In the genomic region with DNA sequence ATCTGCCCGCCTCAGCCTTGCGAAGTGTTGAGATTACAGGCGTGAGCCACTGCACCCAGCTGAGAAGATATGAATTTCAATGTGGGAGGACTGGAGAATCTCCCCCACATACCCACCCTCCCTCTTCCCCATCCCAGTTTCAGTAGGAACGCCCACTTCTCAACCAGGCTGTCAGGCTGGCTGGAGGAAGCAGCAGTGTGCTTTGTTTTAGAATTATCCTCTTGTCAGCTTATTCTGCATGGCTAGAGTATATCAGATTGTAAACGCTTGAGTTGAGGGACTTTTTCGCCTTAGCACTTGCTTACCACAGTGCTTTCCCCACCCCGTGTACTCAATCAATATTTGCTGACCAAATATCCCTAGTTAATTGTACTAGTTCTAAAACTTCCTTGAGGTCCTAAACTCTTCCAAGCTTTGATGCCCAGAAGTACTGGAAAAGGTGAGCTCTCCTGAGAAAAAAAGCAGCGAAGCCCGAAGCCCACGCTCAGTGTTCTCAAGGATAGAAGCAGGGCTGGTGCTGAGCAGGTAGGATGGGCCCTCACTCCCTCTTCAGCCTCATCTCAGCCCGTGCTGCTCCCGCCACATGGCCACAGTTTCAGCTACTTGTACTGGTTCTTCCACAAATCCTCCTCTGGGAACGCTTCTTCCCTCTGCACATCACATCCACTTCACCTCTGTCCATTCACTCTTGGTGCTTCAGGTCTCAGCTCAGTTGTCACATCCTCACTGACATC, we compare ENCODE assay signal across 19 cellular contexts. TPM values are rescaled to one million over a fixed set of nuclear protein-coding genes. Genes with fewer than 3 reads are reported as not detected.
A peak's percentile ranks its signal among the peaks of the same experiment; 100 is the strongest.
DNase-seq lines count a peak whose midpoint lies in the region; ATAC-seq, FAIRE-seq and TF ChIP-seq lines count a peak whose summit lies in the region.
"Had no signal": no experiment of that assay in that cellular context is flagged by ENCODE, and none has a peak within 500 bp of the region (broad histone marks: within the 10 kb centered on the region; RNA-seq: fewer than 3 reads in every experiment).

No MANE protein-coding gene starts in this region.

- H3K4me1 ChIP-seq in HEK293 (ENCODE audit: control insufficient read depth, insufficient read depth, low read length) (no peaks in the 10 kb centered on the region; the same call in 1 of the 2 replicates), HepG2 (ENCODE audit: insufficient read depth, low read length) (peaks cover 17% of the 10 kb centered on the region), stomach (peaks cover 0 to 17% (median 11%) of the 10 kb centered on the region in 4 donors)
- H3K4me1 ChIP-seq in CD8-positive, alpha-beta memory T cell (ENCODE audit: insufficient read depth, low read length), result no peaks in the 10 kb centered on the region

- no peaks in the 10 kb centered on the region for H4K20me1 ChIP-seq in HepG2 (ENCODE audit: insufficient read depth, low read length)

- no peak for TF ChIP-seq RAD21 in HepG2 (CRISPR knock-in tag; IDR thresholded peaks at IDR 0.05)

- POLR2A ChIA-PET in HEK293 (lab: Yijun Ruan, JAX) (interaction anchor here (0.6 kb wide), 1 partner anchor 26 kb away, joined by 4 read pairs; no protein-coding TSS in a partner anchor), WTC11 (lab: Charles Lee) (interaction anchor here (0.5 to 0.8 kb wide), 2 partner anchors 93 to 108 kb away, joined by 3 read pairs; a partner anchor contains a TSS), HepG2 (lab: Yijun Ruan, JAX) (no interaction called here)
- POLR2A ChIA-PET in CD8-positive, alpha-beta memory T cell (lab: Charles Lee), result no interaction called here

- BruUV-seq in HepG2 (replicated peaks; lab: Mats Ljungman, UMichigan), result no TSS peak

- CTCF ChIA-PET in HEK293 (lab: Yijun Ruan, JAX) (interaction anchor here (0.6 kb wide), 1 partner anchor 612 kb away, joined by 3 read pairs; no protein-coding TSS in a partner anchor), WTC11 (lab: Charles Lee) (interaction anchor here (2.6 kb wide), 1 partner anchor 142 kb away, joined by 11 read pairs; no protein-coding TSS in a partner anchor), HepG2 (lab: Yijun Ruan, JAX; ENCODE audit: low intra/inter-chr PET ratio, low total read pairs) (no interaction called here)
- CTCF ChIA-PET in CD8-positive, alpha-beta memory T cell (lab: Charles Lee), result interaction anchor here (0.7 to 1.1 kb wide), 3 partner anchors 16 to 142 kb away, joined by 3 read pairs; no protein-coding TSS in a partner anchor

- H2AFZ ChIP-seq in HepG2 (ENCODE audit: low read length), result no peak overlapping the region

- no peak overlapping the region for H3K9ac ChIP-seq in HepG2 (ENCODE audit: insufficient read depth, low read depth, low read length)

- FAIRE-seq in HepG2 (lab: Jason Lieb, UNC), result no peak
- FAIRE-seq: GM18507, K562 had no signal

- H3K79me2 ChIP-seq in HepG2 (ENCODE audit: insufficient read depth, low read length), result no peaks in the 10 kb centered on the region

- TF ChIP-seq EP300 in HepG2 (IDR thresholded peaks at IDR 0.05; ENCODE audit: low read depth in 2 of 2, low read length in 2 of 2), result no peak
- TF ChIP-seq EP300 in HepG2 (CRISPR knock-in tag; IDR thresholded peaks at IDR 0.05; ENCODE audit: borderline replicate concordance), result no peak
- TF ChIP-seq EP300 in stomach (IDR thresholded peaks at IDR 0.05), result no peak

- peak; percentile 71 for ATAC-seq in WTC11
- ATAC-seq in HepG2, result peak; percentile 74
- ATAC-seq: K562, Panc1 had no signal

- H3K27ac ChIP-seq in HEK293 (ENCODE audit: extremely low read depth, low read depth, low read length) (no peak overlapping the region), HepG2 (ENCODE audit: extremely low read length, insufficient read depth, low read length) (no peak overlapping the region), stomach (peak overlapping the region in 4 of 5 donors; percentile 16 to 46 (median 40))
- H3K27ac ChIP-seq in CD8-positive, alpha-beta memory T cell (ENCODE audit: low read depth, low read length), result no peak overlapping the region
- H3K27ac ChIP-seq: HL-60 had no signal

- DNase-seq in WTC11 (ENCODE audit: low spot score) (no peak), HepG2 (ENCODE audit: low spot score) (no peak), stomach (no peak), GM13976 (ENCODE audit: low spot score) (no peak), HPDE6-E6E7 (ENCODE audit: extremely low spot score) (no peak)
- DNase-seq in CD8-positive, alpha-beta memory T cell, result no peak
- DNase-seq: CD4-positive, CD25-positive, alpha-beta regulatory T cell; DMS79; H7; NCI-H1436 treated with DMSO at 0.1 percent for 48 hours; NCI-H2081; NCI-H2227 treated with DMSO at 0.1 percent for 48 hours; NCI-H524 treated with DMSO at 0.1 percent for 48 hours; SW 1271 had no signal

- no peaks in the 10 kb centered on the region for H3K36me3 Mint-ChIP-seq in WTC11
- H3K36me3 Mint-ChIP-seq in CD8-positive, alpha-beta memory T cell, result no peaks in the 10 kb centered on the region
- H3K36me3 Mint-ChIP-seq: CD4-positive, CD25-positive, alpha-beta regulatory T cell had no signal

- H3K36me3 ChIP-seq in HEK293 (ENCODE audit: control insufficient read depth in 2 of 2, insufficient read depth in 1 of 2, low read length in 2 of 2) (no peaks in the 10 kb centered on the region), HepG2 (replicated peaks in 1 of 2; ENCODE audit: control insufficient read depth in 1 of 2, insufficient read depth in 2 of 2, low read length in 2 of 2) (no peaks in the 10 kb centered on the region), stomach (no peaks in the 10 kb centered on the region)
- H3K36me3 ChIP-seq in CD8-positive, alpha-beta memory T cell (ENCODE audit: insufficient read depth, low read length), result no peaks in the 10 kb centered on the region

- no peaks in the 10 kb centered on the region for H3K27me3 ChIP-seq in HepG2 (ENCODE audit: control insufficient read depth in 1 of 2, insufficient read depth in 2 of 2, low read length in 2 of 2)
- no peaks in the 10 kb centered on the region for H3K27me3 ChIP-seq in stomach
- H3K27me3 ChIP-seq in CD8-positive, alpha-beta memory T cell (ENCODE audit: insufficient read depth, low read length, poor library complexity, severe bottlenecking), result no peaks in the 10 kb centered on the region

- intact Hi-C loops in HepG2 (cut with micrococcal nuclease; ENCODE audit: unreplicated experiment), result no loop called here
- intact Hi-C loops in stomach (cut with DNase I; ENCODE audit: low total_unique reads), result no loop called here

- no peak overlapping the region for H3K27ac Mint-ChIP-seq in WTC11
- H3K27ac Mint-ChIP-seq in CD8-positive, alpha-beta memory T cell, result no peak overlapping the region
- H3K27ac Mint-ChIP-seq: CD4-positive, CD25-positive, alpha-beta regulatory T cell had no signal

- TF ChIP-seq POLR2A in HepG2 (IDR thresholded peaks at IDR 0.05; ENCODE audit: insufficient read depth in 1 of 2, low read depth in 2 of 2, low read length in 2 of 2) (no peak), stomach (IDR thresholded peaks at IDR 0.05) (no peak)

- TF ChIP-seq CTCF in HEK293 (tag by site-specific recombination; IDR thresholded peaks at IDR 0.05) (no peak), WTC11 (IDR thresholded peaks at IDR 0.05) (no peak), HepG2 (CRISPR knock-in tag; IDR thresholded peaks at IDR 0.05) (no peak), stomach (IDR thresholded peaks at IDR 0.05) (no peak), GM13976 (IDR thresholded peaks at IDR 0.05; ENCODE audit: borderline replicate concordance, control extremely low read depth, extremely low read depth, insufficient read depth, missing control alignments) (no peak)

- H3K4me3 Mint-ChIP-seq in WTC11, result no peak overlapping the region
- no peak overlapping the region for H3K4me3 Mint-ChIP-seq in CD8-positive, alpha-beta memory T cell
- H3K4me3 Mint-ChIP-seq: CD4-positive, CD25-positive, alpha-beta regulatory T cell had no signal

- H3K4me1 Mint-ChIP-seq in WTC11, result peaks cover 6% of the 10 kb centered on the region; the same call in 1 of the 2 replicates
- no peaks in the 10 kb centered on the region for H3K4me1 Mint-ChIP-seq in CD8-positive, alpha-beta memory T cell

- H3K4me3 ChIP-seq in HEK293 (ENCODE audit: low read depth, low read length) (no peak overlapping the region), HepG2 (replicated peaks in 1 of 3; ENCODE audit: insufficient read depth in 1 of 3, low read depth in 2 of 3, low read length in 3 of 3) (no peak overlapping the region), stomach (no peak overlapping the region)
- H3K4me3 ChIP-seq in CD8-positive, alpha-beta memory T cell (ENCODE audit: low read length), result no peak overlapping the region
- H3K4me3 ChIP-seq: K562 had no signal

- H3K9me3 ChIP-seq in HEK293 (ENCODE audit: control insufficient read depth, insufficient read depth, low read depth, low read length) (no peaks in the 10 kb centered on the region), HepG2 (ENCODE audit: low read length) (no peaks in the 10 kb centered on the region), stomach (no peaks in the 10 kb centered on the region)
- no peaks in the 10 kb centered on the region for H3K9me3 ChIP-seq in CD8-positive, alpha-beta memory T cell (ENCODE audit: low read length)

- in situ Hi-C loops in HepG2 (cut with HindIII; ENCODE audit: extremely low pct_ligation_motif_present, low pct_unique_long_range_greater_than_20kb) (no loop called here), GM13976 (cut with MboI; ENCODE audit: low sequenced_read_pairs, unreplicated experiment) (no loop called here)

- H3K4me2 ChIP-seq in HepG2 (ENCODE audit: low read depth, low read length), result peak overlapping the region; percentile 13; the same call in 1 of the 2 replicates

- H3K9me3 Mint-ChIP-seq in WTC11, result no peaks in the 10 kb centered on the region
- H3K9me3 Mint-ChIP-seq in CD8-positive, alpha-beta memory T cell, result no peaks in the 10 kb centered on the region
- H3K9me3 Mint-ChIP-seq: CD4-positive, CD25-positive, alpha-beta regulatory T cell had no signal

- 8% methylated on average over 13 of the region's 13 CpGs for WGBS in HepG2 (ENCODE audit: low lambda C conversion rate)
- 34 to 54% (median 45%) methylated on average over 13 of the region's 13 CpGs for WGBS in stomach, 5 donors

- peaks cover 30% of the 10 kb centered on the region for H3K27me3 Mint-ChIP-seq in WTC11 (ENCODE audit: low read depth)
- peaks cover 3% of the 10 kb centered on the region in 2 donors for H3K27me3 Mint-ChIP-seq in CD8-positive, alpha-beta memory T cell

RNA-seq across cellular contexts. Expression of a gene that starts 7.3 kb away (rescaled TPM):
- total RNA-seq in WTC11 (2021) (7.1 to 9.6 TPM (median 8.0 TPM) in 3 replicates), HepG2 (2016; rRNA removed; fragmentation: Illumina TruSeq; extraction: Trizol) (1.6 TPM in 2 replicates), stomach (100 to 1,000 TPM in 1 of 5 donors, 10 to 100 TPM in 4; 36.1 to 117 (median 51.9) TPM)
- total RNA-seq in HepG2 (2016; cell fraction: cytosol; rRNA removed; fragmentation: Illumina TruSeq; extraction: Trizol; ENCODE audit: low read depth), result 2.0 and 2.5 TPM in 2 replicates
- total RNA-seq in HepG2 (2016; cell fraction: insoluble cytoplasmic fraction; rRNA removed; fragmentation: Illumina TruSeq; extraction: Trizol), result 1.8 and 1.9 TPM in 2 replicates
- 1.4 TPM in 2 replicates for total RNA-seq in HepG2 (2016; cell fraction: membrane; rRNA removed; fragmentation: Illumina TruSeq; extraction: Trizol)
- total RNA-seq in HepG2 (2016; cell fraction: nucleus; rRNA removed; fragmentation: Illumina TruSeq; extraction: Trizol), result 3.0 and 3.3 TPM in 2 replicates
- polyA plus RNA-seq in HepG2 (2011; rRNA removed) (0.39 and 0.45 TPM in 2 replicates), stomach (10 to 100 TPM; 18.1 to 27.2 (median 22.0) TPM)
- 0.25 and 0.41 TPM in 2 replicates for polyA plus RNA-seq in HepG2 (2011; cell fraction: cytosol; rRNA removed)
- 0.45 and 0.52 TPM in 2 replicates for polyA plus RNA-seq in HepG2 (2011; cell fraction: nucleus; rRNA removed)
- 0.28 and 0.37 TPM in 2 replicates for polyA plus RNA-seq in HepG2 (2012)
- polyA plus RNA-seq in HepG2 (2016; cell fraction: cytosol; fragmentation: Illumina TruSeq; extraction: Trizol; ENCODE audit: low read depth), result 0.10 and 0.16 TPM in 2 replicates
- 1.3 and 1.4 TPM in 2 replicates for polyA plus RNA-seq in HepG2 (2016; cell fraction: insoluble cytoplasmic fraction; fragmentation: Illumina TruSeq; extraction: Trizol; ENCODE audit: low read depth)
- 0.26 and 0.31 TPM in 2 replicates for polyA plus RNA-seq in HepG2 (2016; cell fraction: membrane; fragmentation: Illumina TruSeq; extraction: Trizol; ENCODE audit: low read depth)
- 1.0 and 1.2 TPM in 2 replicates for polyA plus RNA-seq in HepG2 (2016; cell fraction: nucleus; fragmentation: Illumina TruSeq; extraction: Trizol; ENCODE audit: insufficient read depth, low read depth)
- polyA minus RNA-seq in HepG2 (2011; rRNA and poly(A)+ RNA removed; ENCODE audit: low replicate concordance), result 0.66 and 10.5 TPM in 2 replicates
- polyA minus RNA-seq in HepG2 (2011; cell fraction: cytosol; rRNA and poly(A)+ RNA removed), result 0.53 and 0.59 TPM in 2 replicates
- polyA minus RNA-seq in HepG2 (2011; cell fraction: nucleus; rRNA and poly(A)+ RNA removed), result 1.7 and 3.1 TPM in 2 replicates
- 1 to 10 TPM; 8.6 to 9.7 TPM for total RNA-seq in CD8-positive, alpha-beta memory T cell
- 14.0 TPM for polyA plus RNA-seq in CD8-positive, alpha-beta memory T cell

RNA-seq across cellular contexts. Expression of a gene that starts 40.7 kb away (rescaled TPM):
- 9.5 to 11.4 TPM (median 10.4 TPM) in 3 replicates for total RNA-seq in WTC11 (2021)
- total RNA-seq in HepG2 (2016; rRNA removed; fragmentation: Illumina TruSeq; extraction: Trizol), result 9.7 and 10.4 TPM in 2 replicates
- total RNA-seq in HepG2 (2016; cell fraction: cytosol; rRNA removed; fragmentation: Illumina TruSeq; extraction: Trizol; ENCODE audit: low read depth), result 3.1 and 3.6 TPM in 2 replicates
- total RNA-seq in HepG2 (2016; cell fraction: insoluble cytoplasmic fraction; rRNA removed; fragmentation: Illumina TruSeq; extraction: Trizol), result 9.9 and 11.2 TPM in 2 replicates
- total RNA-seq in HepG2 (2016; cell fraction: membrane; rRNA removed; fragmentation: Illumina TruSeq; extraction: Trizol), result 2.8 and 3.2 TPM in 2 replicates
- total RNA-seq in HepG2 (2016; cell fraction: nucleus; rRNA removed; fragmentation: Illumina TruSeq; extraction: Trizol), result 12.5 and 12.6 TPM in 2 replicates
- polyA plus RNA-seq in HepG2 (2011; rRNA removed), result 3.7 and 4.0 TPM in 2 replicates
- 1.2 and 2.5 TPM in 2 replicates for polyA plus RNA-seq in HepG2 (2011; cell fraction: cytosol; rRNA removed)
- polyA plus RNA-seq in HepG2 (2011; cell fraction: nucleus; rRNA removed), result 2.8 and 4.5 TPM in 2 replicates
- polyA plus RNA-seq in HepG2 (2012), result 3.5 and 4.1 TPM in 2 replicates
- polyA plus RNA-seq in HepG2 (2016; cell fraction: cytosol; fragmentation: Illumina TruSeq; extraction: Trizol; ENCODE audit: low read depth), result 0.33 and 0.40 TPM in 2 replicates
- 5.2 and 6.1 TPM in 2 replicates for polyA plus RNA-seq in HepG2 (2016; cell fraction: insoluble cytoplasmic fraction; fragmentation: Illumina TruSeq; extraction: Trizol; ENCODE audit: low read depth)
- polyA plus RNA-seq in HepG2 (2016; cell fraction: membrane; fragmentation: Illumina TruSeq; extraction: Trizol; ENCODE audit: low read depth), result 0.41 and 0.50 TPM in 2 replicates
- polyA plus RNA-seq in HepG2 (2016; cell fraction: nucleus; fragmentation: Illumina TruSeq; extraction: Trizol; ENCODE audit: insufficient read depth, low read depth), result 7.4 and 9.8 TPM in 2 replicates
- 2.7 and 5.3 TPM in 2 replicates for polyA minus RNA-seq in HepG2 (2011; rRNA and poly(A)+ RNA removed; ENCODE audit: low replicate concordance)
- 2.8 and 3.5 TPM in 2 replicates for polyA minus RNA-seq in HepG2 (2011; cell fraction: cytosol; rRNA and poly(A)+ RNA removed)
- 10.4 and 14.0 TPM in 2 replicates for polyA minus RNA-seq in HepG2 (2011; cell fraction: nucleus; rRNA and poly(A)+ RNA removed)
- total RNA-seq in stomach, result 10 to 100 TPM in 3 of 5 donors, 1 to 10 TPM in 2; 5.8 to 23.9 (median 15.9) TPM
- 1 to 10 TPM; 2.4 to 3.7 (median 2.4) TPM for polyA plus RNA-seq in stomach
- 1 to 10 TPM; 5.5 to 6.9 TPM for total RNA-seq in CD8-positive, alpha-beta memory T cell
- polyA plus RNA-seq in CD8-positive, alpha-beta memory T cell, result 5.9 TPM

Comparison
In these comparisons a context has a peak if more than half of its experiments do, and no peak if none do; other contexts are left out.
1. H3K27ac ChIP-seq: peak in stomach (4 of 5); none in HEK293 (single experiment), HepG2 (single experiment) and CD8-positive, alpha-beta memory T cell (single experiment).
2. POLR2A ChIA-PET loops: an anchor here in HEK293 (0.6 kb wide) and WTC11 (0.5 to 0.8 kb wide); none called in HepG2 and CD8-positive, alpha-beta memory T cell.